In the genomic region with DNA sequence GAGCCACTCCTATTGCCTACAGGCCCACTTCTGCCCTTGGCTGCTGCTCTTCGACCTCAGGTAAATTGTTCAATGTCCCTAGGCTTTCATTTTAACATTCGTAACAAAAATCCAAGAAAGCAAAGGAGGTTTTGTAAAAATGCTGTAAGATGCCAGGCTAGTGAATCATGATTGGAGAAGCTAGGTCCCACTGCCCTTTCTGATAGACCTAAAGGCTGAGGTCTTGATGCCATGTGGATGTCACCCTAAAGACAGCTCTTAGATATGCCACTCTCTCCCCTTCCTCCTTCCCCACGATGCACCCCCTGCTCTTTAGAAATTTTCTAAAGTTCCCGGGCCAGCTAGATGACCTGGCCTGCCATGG, we compare ENCODE assay signal across 1 cellular context.
TF ChIP-seq lines count a peak whose summit lies in the region.

No MANE protein-coding gene starts in this region.

TF ChIP-seq in K562, 482 proteins besides CTCF, POLR2A, EP300 and RAD21:
- TF ChIP-seq ZSCAN29 (IDR thresholded peaks at IDR 0.05) = no peak
- TF ChIP-seq PTTG1 (tag; IDR thresholded peaks at IDR 0.05; ENCODE audit: low read depth) = no peak
- peak; percentile 18; the same call in 1 of the 2 replicates for TF ChIP-seq POLR2AphosphoS2 (IDR thresholded peaks at IDR 0.05; ENCODE audit: low read length)
- no peak for TF ChIP-seq POLR2G (IDR thresholded peaks at IDR 0.05; ENCODE audit: low read depth, low read length)
- TF ChIP-seq, protein P1, sequence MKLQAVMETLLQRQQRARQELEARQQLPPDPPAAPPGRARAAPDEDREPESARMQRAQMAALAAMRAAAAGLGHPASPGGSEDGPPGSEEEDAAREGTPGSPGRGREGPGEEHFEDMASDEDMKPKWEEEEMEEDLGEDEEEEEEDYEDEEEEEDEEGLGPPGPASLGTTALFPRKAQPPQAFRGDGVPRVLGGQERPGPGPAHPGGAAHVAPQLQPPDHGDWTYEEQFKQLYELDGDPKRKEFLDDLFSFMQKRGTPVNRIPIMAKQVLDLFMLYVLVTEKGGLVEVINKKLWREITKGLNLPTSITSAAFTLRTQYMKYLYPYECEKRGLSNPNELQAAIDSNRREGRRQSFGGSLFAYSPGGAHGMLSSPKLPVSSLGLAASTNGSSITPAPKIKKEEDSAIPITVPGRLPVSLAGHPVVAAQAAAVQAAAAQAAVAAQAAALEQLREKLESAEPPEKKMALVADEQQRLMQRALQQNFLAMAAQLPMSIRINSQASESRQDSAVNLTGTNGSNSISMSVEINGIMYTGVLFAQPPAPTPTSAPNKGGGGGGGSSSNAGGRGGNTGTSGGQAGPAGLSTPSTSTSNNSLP (IDR thresholded peaks at IDR 0.05; ENCODE audit: borderline replicate concordance, low read depth, low read length) = no peak
- TF ChIP-seq PML (IDR thresholded peaks at IDR 0.05; ENCODE audit: low read length) = peak; percentile 21; the same call in 1 of the 2 replicates
- TF ChIP-seq TBL1XR1 (IDR thresholded peaks at IDR 0.05; ENCODE audit: low read length in 2 of 2) = no peak
- TF ChIP-seq, protein P2, sequence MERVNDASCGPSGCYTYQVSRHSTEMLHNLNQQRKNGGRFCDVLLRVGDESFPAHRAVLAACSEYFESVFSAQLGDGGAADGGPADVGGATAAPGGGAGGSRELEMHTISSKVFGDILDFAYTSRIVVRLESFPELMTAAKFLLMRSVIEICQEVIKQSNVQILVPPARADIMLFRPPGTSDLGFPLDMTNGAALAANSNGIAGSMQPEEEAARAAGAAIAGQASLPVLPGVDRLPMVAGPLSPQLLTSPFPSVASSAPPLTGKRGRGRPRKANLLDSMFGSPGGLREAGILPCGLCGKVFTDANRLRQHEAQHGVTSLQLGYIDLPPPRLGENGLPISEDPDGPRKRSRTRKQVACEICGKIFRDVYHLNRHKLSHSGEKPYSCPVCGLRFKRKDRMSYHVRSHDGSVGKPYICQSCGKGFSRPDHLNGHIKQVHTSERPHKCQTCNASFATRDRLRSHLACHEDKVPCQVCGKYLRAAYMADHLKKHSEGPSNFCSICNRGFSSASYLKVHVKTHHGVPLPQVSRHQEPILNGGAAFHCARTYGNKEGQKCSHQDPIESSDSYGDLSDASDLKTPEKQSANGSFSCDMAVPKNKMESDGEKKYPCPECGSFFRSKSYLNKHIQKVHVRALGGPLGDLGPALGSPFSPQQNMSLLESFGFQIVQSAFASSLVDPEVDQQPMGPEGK (CRISPR knock-in tag; IDR thresholded peaks at IDR 0.05; ENCODE audit: borderline replicate concordance) = no peak
- no peak for TF ChIP-seq ZNF644 (tag; IDR thresholded peaks at IDR 0.05; ENCODE audit: low read depth)
- TF ChIP-seq, protein P3, sequence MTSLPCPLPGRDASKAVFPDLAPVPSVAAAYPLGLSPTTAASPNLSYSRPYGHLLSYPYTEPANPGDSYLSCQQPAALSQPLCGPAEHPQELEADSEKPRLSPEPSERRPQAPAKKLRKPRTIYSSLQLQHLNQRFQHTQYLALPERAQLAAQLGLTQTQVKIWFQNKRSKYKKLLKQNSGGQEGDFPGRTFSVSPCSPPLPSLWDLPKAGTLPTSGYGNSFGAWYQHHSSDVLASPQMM (CRISPR knock-in tag; IDR thresholded peaks at IDR 0.05) = no peak
- TF ChIP-seq, protein P4, sequence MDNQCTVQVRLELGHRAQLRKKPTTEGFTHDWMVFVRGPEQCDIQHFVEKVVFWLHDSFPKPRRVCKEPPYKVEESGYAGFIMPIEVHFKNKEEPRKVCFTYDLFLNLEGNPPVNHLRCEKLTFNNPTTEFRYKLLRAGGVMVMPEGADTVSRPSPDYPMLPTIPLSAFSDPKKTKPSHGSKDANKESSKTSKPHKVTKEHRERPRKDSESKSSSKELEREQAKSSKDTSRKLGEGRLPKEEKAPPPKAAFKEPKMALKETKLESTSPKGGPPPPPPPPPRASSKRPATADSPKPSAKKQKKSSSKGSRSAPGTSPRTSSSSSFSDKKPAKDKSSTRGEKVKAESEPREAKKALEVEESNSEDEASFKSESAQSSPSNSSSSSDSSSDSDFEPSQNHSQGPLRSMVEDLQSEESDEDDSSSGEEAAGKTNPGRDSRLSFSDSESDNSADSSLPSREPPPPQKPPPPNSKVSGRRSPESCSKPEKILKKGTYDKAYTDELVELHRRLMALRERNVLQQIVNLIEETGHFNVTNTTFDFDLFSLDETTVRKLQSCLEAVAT (IDR thresholded peaks at IDR 0.05) = no peak
- TF ChIP-seq MYNN (IDR thresholded peaks at IDR 0.05) = 0 out of 2 replicates have a peak, but pooled peaks have one; percentile 17
- TF ChIP-seq MYNN (CRISPR knock-in tag; IDR thresholded peaks at IDR 0.05) = no peak
- no peak for TF ChIP-seq NRF1 (conservative IDR thresholded peaks at IDR 0.05 in 1 of 2, IDR thresholded peaks at IDR 0.05 in 1 of 2)
- TF ChIP-seq RFX1 (IDR thresholded peaks at IDR 0.05) = no peak
- no peak for TF ChIP-seq EP400 (IDR thresholded peaks at IDR 0.05)
- TF ChIP-seq ZC3H4 (CRISPR knock-in tag; IDR thresholded peaks at IDR 0.05; ENCODE audit: borderline replicate concordance) = no peak
- TF ChIP-seq PRMT5 (CRISPR knock-in tag; IDR thresholded peaks at IDR 0.05) = no peak
- TF ChIP-seq ZNF311 (CRISPR knock-in tag; IDR thresholded peaks at IDR 0.05) = no peak
- TF ChIP-seq, protein P5, sequence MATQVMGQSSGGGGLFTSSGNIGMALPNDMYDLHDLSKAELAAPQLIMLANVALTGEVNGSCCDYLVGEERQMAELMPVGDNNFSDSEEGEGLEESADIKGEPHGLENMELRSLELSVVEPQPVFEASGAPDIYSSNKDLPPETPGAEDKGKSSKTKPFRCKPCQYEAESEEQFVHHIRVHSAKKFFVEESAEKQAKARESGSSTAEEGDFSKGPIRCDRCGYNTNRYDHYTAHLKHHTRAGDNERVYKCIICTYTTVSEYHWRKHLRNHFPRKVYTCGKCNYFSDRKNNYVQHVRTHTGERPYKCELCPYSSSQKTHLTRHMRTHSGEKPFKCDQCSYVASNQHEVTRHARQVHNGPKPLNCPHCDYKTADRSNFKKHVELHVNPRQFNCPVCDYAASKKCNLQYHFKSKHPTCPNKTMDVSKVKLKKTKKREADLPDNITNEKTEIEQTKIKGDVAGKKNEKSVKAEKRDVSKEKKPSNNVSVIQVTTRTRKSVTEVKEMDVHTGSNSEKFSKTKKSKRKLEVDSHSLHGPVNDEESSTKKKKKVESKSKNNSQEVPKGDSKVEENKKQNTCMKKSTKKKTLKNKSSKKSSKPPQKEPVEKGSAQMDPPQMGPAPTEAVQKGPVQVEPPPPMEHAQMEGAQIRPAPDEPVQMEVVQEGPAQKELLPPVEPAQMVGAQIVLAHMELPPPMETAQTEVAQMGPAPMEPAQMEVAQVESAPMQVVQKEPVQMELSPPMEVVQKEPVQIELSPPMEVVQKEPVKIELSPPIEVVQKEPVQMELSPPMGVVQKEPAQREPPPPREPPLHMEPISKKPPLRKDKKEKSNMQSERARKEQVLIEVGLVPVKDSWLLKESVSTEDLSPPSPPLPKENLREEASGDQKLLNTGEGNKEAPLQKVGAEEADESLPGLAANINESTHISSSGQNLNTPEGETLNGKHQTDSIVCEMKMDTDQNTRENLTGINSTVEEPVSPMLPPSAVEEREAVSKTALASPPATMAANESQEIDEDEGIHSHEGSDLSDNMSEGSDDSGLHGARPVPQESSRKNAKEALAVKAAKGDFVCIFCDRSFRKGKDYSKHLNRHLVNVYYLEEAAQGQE (CRISPR knock-in tag; IDR thresholded peaks at IDR 0.05; ENCODE audit: low read depth) = no peak
- TF ChIP-seq, protein P6, sequence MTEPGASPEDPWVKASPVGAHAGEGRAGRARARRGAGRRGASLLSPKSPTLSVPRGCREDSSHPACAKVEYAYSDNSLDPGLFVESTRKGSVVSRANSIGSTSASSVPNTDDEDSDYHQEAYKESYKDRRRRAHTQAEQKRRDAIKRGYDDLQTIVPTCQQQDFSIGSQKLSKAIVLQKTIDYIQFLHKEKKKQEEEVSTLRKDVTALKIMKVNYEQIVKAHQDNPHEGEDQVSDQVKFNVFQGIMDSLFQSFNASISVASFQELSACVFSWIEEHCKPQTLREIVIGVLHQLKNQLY (CRISPR knock-in tag; conservative IDR thresholded peaks at IDR 0.05) = no peak
